In genomic region chr20:31927758-31928157, GRCh38 we compare ENCODE assay signal across 2 cellular contexts.
TF ChIP-seq lines count a peak whose summit lies in the region.

No MANE protein-coding gene starts in this region.

TF ChIP-seq in IMR-90, 13 proteins besides CTCF, POLR2A, EP300 and RAD21:
- no peak for TF ChIP-seq ELK1 (IDR thresholded peaks at IDR 0.05; ENCODE audit: borderline replicate concordance, low read depth, low read length)
- TF ChIP-seq MAFK (IDR thresholded peaks at IDR 0.05; ENCODE audit: low read depth, low read length) = peak; percentile 98
TF ChIP-seq in IMR-90: peak in this region for 1.

TF ChIP-seq in K562, 482 proteins besides CTCF, POLR2A, EP300 and RAD21:
- peak; percentile 90 for TF ChIP-seq C11orf30 (IDR thresholded peaks at IDR 0.05; ENCODE audit: low read depth)
- TF ChIP-seq ZNF316 (IDR thresholded peaks at IDR 0.05) = peak; percentile 97
- TF ChIP-seq YBX1 (IDR thresholded peaks at IDR 0.05) = no peak
- no peak for TF ChIP-seq ZBTB8A (IDR thresholded peaks at IDR 0.05; ENCODE audit: partially characterized antibody)
- TF ChIP-seq MAFG (tag; conservative IDR thresholded peaks at IDR 0.05) = peak; percentile 91
- TF ChIP-seq GABPA (tag; conservative IDR thresholded peaks at IDR 0.05; ENCODE audit: low read depth) = no peak
- peak; percentile 97 for TF ChIP-seq MAFK (IDR thresholded peaks at IDR 0.05; ENCODE audit: low read length)
- peak; percentile 96 for TF ChIP-seq MAFF (IDR thresholded peaks at IDR 0.05; ENCODE audit: low read length)
- TF ChIP-seq SETDB1 (IDR thresholded peaks at IDR 0.05; ENCODE audit: low read length) = no peak
